Comparison of ENCODE assay signal across 17 cellular contexts in genomic region chr2:140643761-140644187, GRCh38.
A peak's percentile ranks its signal among the peaks of the same experiment; 100 is the strongest.
DNase-seq lines count a peak whose midpoint lies in the region; ATAC-seq, FAIRE-seq and TF ChIP-seq lines count a peak whose summit lies in the region.
"Had no signal": no experiment of that assay in that cellular context is flagged by ENCODE, and none has a peak within 500 bp of the region (broad histone marks: within the 10 kb centered on the region; RNA-seq: fewer than 3 reads in every experiment).

No MANE protein-coding gene starts in this region.

- H3K9me3 Mint-ChIP-seq in activated CD4-positive, alpha-beta memory T cell treated with anti-CD3 and anti-CD28 coated beads, Interleukin-2, amount 10 ng/mL, durations not matched to agents 7 days and 5 days = peaks cover 18% of the 10 kb centered on the region
- peaks cover 6% of the 10 kb centered on the region for H3K9me3 Mint-ChIP-seq in activated naive CD8-positive, alpha-beta T cell treated with anti-CD3 and anti-CD28 coated beads, Interleukin-2, amount 50 U/mL, for 24 hours

- peak; percentile 25 to 58 for DNase-seq in A549 (ENCODE audit: low read depth in 1 of 2, low spot score in 1 of 2)
- DNase-seq in HPDE6-E6E7 (ENCODE audit: extremely low spot score) = peak; percentile 23
- DNase-seq in astrocyte of the hippocampus (ENCODE audit: low read depth, low spot score) = peak; percentile 48
- peak; percentile 77 for DNase-seq in iris pigment epithelial cell (ENCODE audit: low read depth)
- no peak for DNase-seq in NCI-H2171 (lab: John Stamatoyannopoulos, UW)
- no peak for DNase-seq in activated CD4-positive, alpha-beta memory T cell treated with anti-CD3 and anti-CD28 coated beads, Interleukin-2, amount 10 ng/mL, durations not matched to agents 7 days and 5 days
- no peak for DNase-seq in activated naive CD8-positive, alpha-beta T cell treated with anti-CD3 and anti-CD28 coated beads, Interleukin-2, amount 50 U/mL, for 24 hours
- DNase-seq: effector memory CD8-positive, alpha-beta T cell; H7; hippocampal formation; NCI-H510A treated with DMSO at 0.1 percent for 48 hours; posterior cingulate gyrus; SIG-M5 had no signal

- no peak for TF ChIP-seq POLR2A in A549 (IDR thresholded peaks at IDR 0.05; ENCODE audit: low read length)

- POLR2A ChIA-PET in A549 (lab: Yijun Ruan, JAX) = interaction anchor here (1.2 to 1.3 kb wide), 2 partner anchors 10 to 12 kb away, joined by 3 to 4 read pairs; no protein-coding TSS in a partner anchor
- POLR2A ChIA-PET in activated CD4-positive, alpha-beta memory T cell treated with anti-CD3 and anti-CD28 coated beads, Interleukin-2, amount 10 ng/mL, durations not matched to agents 7 days and 5 days (lab: Charles Lee) = no interaction called here

- TF ChIP-seq RAD21 in A549 (conservative IDR thresholded peaks at IDR 0.05 in 1 of 2, IDR thresholded peaks at IDR 0.05 in 1 of 2) = peak in 1 of 2 experiments; percentile 20; a peak in 1 of 5 replicates

- H3K4me1 ChIP-seq in A549 = peaks cover 41% of the 10 kb centered on the region

- no peak overlapping the region for H3K27ac Mint-ChIP-seq in activated CD4-positive, alpha-beta memory T cell treated with anti-CD3 and anti-CD28 coated beads, Interleukin-2, amount 10 ng/mL, durations not matched to agents 7 days and 5 days
- H3K27ac Mint-ChIP-seq in activated naive CD8-positive, alpha-beta T cell treated with anti-CD3 and anti-CD28 coated beads, Interleukin-2, amount 50 U/mL, for 24 hours = no peak overlapping the region
- H3K27ac Mint-ChIP-seq: B cell; effector memory CD8-positive, alpha-beta T cell; memory B cell; stimulated activated effector memory CD8-positive, alpha-beta T cell treated with anti-CD3 and anti-CD28 coated beads, Interleukin-12 subunit alpha, Interleukin-12 subunit beta, amount 100 ng/mL, for 72 hours had no signal

- WGBS in A549 (ENCODE audit: missing lambda C conversion rate) = under 1% methylated on average over 3 of the region's 3 CpGs

- H3K4me1 Mint-ChIP-seq in activated CD4-positive, alpha-beta memory T cell treated with anti-CD3 and anti-CD28 coated beads, Interleukin-2, amount 10 ng/mL, durations not matched to agents 7 days and 5 days = no peaks in the 10 kb centered on the region
- no peaks in the 10 kb centered on the region for H3K4me1 Mint-ChIP-seq in activated naive CD8-positive, alpha-beta T cell treated with anti-CD3 and anti-CD28 coated beads, Interleukin-2, amount 50 U/mL, for 24 hours
- H3K4me1 Mint-ChIP-seq: B cell; memory B cell; stimulated activated effector memory CD8-positive, alpha-beta T cell treated with anti-CD3 and anti-CD28 coated beads, Interleukin-12 subunit alpha, Interleukin-12 subunit beta, amount 100 ng/mL, for 72 hours had no signal

- H3K36me3 Mint-ChIP-seq in activated CD4-positive, alpha-beta memory T cell treated with anti-CD3 and anti-CD28 coated beads, Interleukin-2, amount 10 ng/mL, durations not matched to agents 7 days and 5 days (ENCODE audit: low read depth) = no peaks in the 10 kb centered on the region
- no peaks in the 10 kb centered on the region for H3K36me3 Mint-ChIP-seq in activated naive CD8-positive, alpha-beta T cell treated with anti-CD3 and anti-CD28 coated beads, Interleukin-2, amount 50 U/mL, for 24 hours (ENCODE audit: low read depth)
- H3K36me3 Mint-ChIP-seq: memory B cell; stimulated activated effector memory CD8-positive, alpha-beta T cell treated with anti-CD3 and anti-CD28 coated beads, Interleukin-12 subunit alpha, Interleukin-12 subunit beta, amount 100 ng/mL, for 72 hours had no signal

- no peak overlapping the region for H3K4me3 Mint-ChIP-seq in activated CD4-positive, alpha-beta memory T cell treated with anti-CD3 and anti-CD28 coated beads, Interleukin-2, amount 10 ng/mL, durations not matched to agents 7 days and 5 days
- H3K4me3 Mint-ChIP-seq in activated naive CD8-positive, alpha-beta T cell treated with anti-CD3 and anti-CD28 coated beads, Interleukin-2, amount 50 U/mL, for 24 hours = no peak overlapping the region
- H3K4me3 Mint-ChIP-seq: B cell; effector memory CD8-positive, alpha-beta T cell; memory B cell; stimulated activated effector memory CD8-positive, alpha-beta T cell treated with anti-CD3 and anti-CD28 coated beads, Interleukin-12 subunit alpha, Interleukin-12 subunit beta, amount 100 ng/mL, for 72 hours had no signal

- H3K4me2 ChIP-seq in A549 = peak overlapping the region; percentile 70

- TF ChIP-seq EP300 in A549 (IDR thresholded peaks at IDR 0.05) = peak in 1 of 2 experiments; percentile 42; a peak in 1 of 5 replicates

- no peak overlapping the region; the same call in 2 of the 3 replicates for H3K4me3 ChIP-seq in A549

- no peaks in the 10 kb centered on the region for H3K9me3 ChIP-seq in A549

- FAIRE-seq in A549 (lab: Jason Lieb, UNC) = no peak

- CTCF ChIA-PET in A549 (lab: Yijun Ruan, JAX) = no interaction called here
- CTCF ChIA-PET in activated CD4-positive, alpha-beta memory T cell treated with anti-CD3 and anti-CD28 coated beads, Interleukin-2, amount 10 ng/mL, durations not matched to agents 7 days and 5 days (lab: Charles Lee) = no interaction called here

- peak; percentile 98 to 99 for ATAC-seq in A549
- ATAC-seq in HG03135 (IDR thresholded peaks at IDR 0.05; ENCODE audit: unreplicated experiment) = no peak
- no peak for ATAC-seq in activated naive CD8-positive, alpha-beta T cell treated with anti-CD3 and anti-CD28 coated beads, Interleukin-2, amount 50 U/mL, for 24 hours
- ATAC-seq: effector memory CD8-positive, alpha-beta T cell; stimulated activated effector memory CD8-positive, alpha-beta T cell treated with anti-CD3 and anti-CD28 coated beads, Interleukin-12 subunit alpha, Interleukin-12 subunit beta, amount 100 ng/mL, for 72 hours had no signal

- H3K27ac ChIP-seq in A549 = peak overlapping the region; percentile 78 to 91

- no peaks in the 10 kb centered on the region for H3K27me3 Mint-ChIP-seq in activated CD4-positive, alpha-beta memory T cell treated with anti-CD3 and anti-CD28 coated beads, Interleukin-2, amount 10 ng/mL, durations not matched to agents 7 days and 5 days
- no peaks in the 10 kb centered on the region for H3K27me3 Mint-ChIP-seq in activated naive CD8-positive, alpha-beta T cell treated with anti-CD3 and anti-CD28 coated beads, Interleukin-2, amount 50 U/mL, for 24 hours
- H3K27me3 Mint-ChIP-seq: B cell; effector memory CD8-positive, alpha-beta T cell; memory B cell had no signal

- no peak for TF ChIP-seq CTCF in A549 (IDR thresholded peaks at IDR 0.05)

TF ChIP-seq in A549, 52 proteins besides CTCF, POLR2A, EP300 and RAD21 (continues in another document):
- TF ChIP-seq BCL3 (IDR thresholded peaks at IDR 0.05) (peak; percentile 33; the same call in 1 of the 3 replicates), E2F6 (IDR thresholded peaks at IDR 0.05; ENCODE audit: borderline replicate concordance, low read depth) (no peak), JUNB (IDR thresholded peaks at IDR 0.05) (peak; percentile 80), ZSCAN20 (CRISPR knock-in tag; IDR thresholded peaks at IDR 0.05) (no peak), CHD2 (IDR thresholded peaks at IDR 0.05; ENCODE audit: low read length, partially characterized antibody) (no peak), MAX (IDR thresholded peaks at IDR 0.05) (peak; percentile 46; the same call in 1 of the 2 replicates), SREBF2 (IDR thresholded peaks at IDR 0.05) (no peak), MAFK (IDR thresholded peaks at IDR 0.05; ENCODE audit: partially characterized antibody) (no peak), CBX8 (IDR thresholded peaks at IDR 0.05) (no peak), HDAC2 (IDR thresholded peaks at IDR 0.05) (no peak), CEBPB (IDR thresholded peaks at IDR 0.05) (peak; percentile 82 to 84), ATOH8 (CRISPR knock-in tag; IDR thresholded peaks at IDR 0.05; ENCODE audit: low read depth) (no peak), CBX2 (IDR thresholded peaks at IDR 0.05; ENCODE audit: borderline replicate concordance, low read depth) (no peak), NPAS2 (CRISPR knock-in tag; IDR thresholded peaks at IDR 0.05; ENCODE audit: borderline replicate concordance) (no peak), NR3C1 (IDR thresholded peaks at IDR 0.05) (no peak), ZFP36 (IDR thresholded peaks at IDR 0.05; ENCODE audit: borderline replicate concordance, partially characterized antibody) (no peak), GATA3 (IDR thresholded peaks at IDR 0.05; ENCODE audit: borderline replicate concordance) (peak; percentile 63; the same call in 1 of the 2 replicates), MYC (IDR thresholded peaks at IDR 0.05; ENCODE audit: borderline replicate concordance, low read length) (no peak), RARB (CRISPR knock-in tag; IDR thresholded peaks at IDR 0.05) (no peak), HOXB5 (CRISPR knock-in tag; IDR thresholded peaks at IDR 0.05) (no peak), HOXB13 (CRISPR knock-in tag; IDR thresholded peaks at IDR 0.05; ENCODE audit: low read depth) (no peak)

Comparison
In these comparisons a context has a peak if more than half of its experiments do, and no peak if none do; other contexts are left out.
1. ATAC-seq: peak in A549 (2 of 2); none in HG03135 (single experiment) and activated naive CD8-positive, alpha-beta T cell treated with anti-CD3 and anti-CD28 coated beads, Interleukin-2, amount 50 U/mL, for 24 hours (single experiment).
2. DNase-seq: peak in A549 (2 of 2), HPDE6-E6E7 (single experiment), astrocyte of the hippocampus (single experiment) and iris pigment epithelial cell (single experiment); none in NCI-H2171 (single experiment), activated CD4-positive, alpha-beta memory T cell treated with anti-CD3 and anti-CD28 coated beads, Interleukin-2, amount 10 ng/mL, durations not matched to agents 7 days and 5 days (single experiment) and activated naive CD8-positive, alpha-beta T cell treated with anti-CD3 and anti-CD28 coated beads, Interleukin-2, amount 50 U/mL, for 24 hours (single experiment).